Comparison of ENCODE assay signal across 7 cellular contexts in genomic region chr7:20358106-20358505, GRCh38. TPM values are rescaled to one million over a fixed set of nuclear protein-coding genes. Genes with fewer than 3 reads are reported as not detected.
"Had no signal": no experiment of that assay in that cellular context is flagged by ENCODE, and none has a peak within 500 bp of the region (broad histone marks: within the 10 kb centered on the region; RNA-seq: fewer than 3 reads in every experiment).

No MANE protein-coding gene starts in this region.

- H3K27ac ChIP-seq: HL-60 had no signal

- DNase-seq: IMR-90, KBM-7, KG1 had no signal

- H3K4me1 Mint-ChIP-seq: IgD-negative memory B cell had no signal

- H3K27ac Mint-ChIP-seq: IgD-negative memory B cell had no signal

- H3K9me3 Mint-ChIP-seq: IgD-negative memory B cell had no signal

- H3K4me3 ChIP-seq: K562 had no signal

- H3K4me3 Mint-ChIP-seq: IgD-negative memory B cell had no signal

- ATAC-seq: HepG2, K562 had no signal

RNA-seq across cellular contexts. Expression of gene ITGB8, which starts 27.4 kb away (rescaled TPM):
- total RNA-seq: HepG2 had no signal
- polyA plus RNA-seq: IgD-negative memory B cell had no signal
